9 cellular contexts compared by ENCODE assay signal in genomic region chr1:237851209-237851845, GRCh38. TPM values are rescaled to one million over a fixed set of nuclear protein-coding genes. Genes with fewer than 3 reads are reported as not detected.
DNase-seq lines count a peak whose midpoint lies in the region; ATAC-seq and TF ChIP-seq lines count a peak whose summit lies in the region.
"Had no signal": no experiment of that assay in that cellular context is flagged by ENCODE, and none has a peak within 500 bp of the region (broad histone marks: within the 10 kb centered on the region; RNA-seq: fewer than 3 reads in every experiment).

No MANE protein-coding gene starts in this region.

- peaks cover 6% of the 10 kb centered on the region for H3K36me3 Mint-ChIP-seq in WTC11

- no peak overlapping the region for H3K27ac Mint-ChIP-seq in WTC11

- no peaks in the 10 kb centered on the region for H3K27me3 Mint-ChIP-seq in WTC11 (ENCODE audit: low read depth)

- H3K36me3 ChIP-seq in ascending aorta (no peaks in the 10 kb centered on the region), aorta (ENCODE audit: control insufficient read depth in 1 of 2, insufficient read depth in 2 of 2, low read length in 1 of 2) (no peaks in the 10 kb centered on the region)

- CTCF ChIA-PET in WTC11 (lab: Charles Lee), result interaction anchor here (0.5 to 6.3 kb wide), 48 partner anchors 8 to 1963 kb away, joined by 3 to 77 read pairs (median 4); partner anchors contain the start of gene ZP4

- intact Hi-C loops in ascending aorta (cut with DNase I), result no loop called here
- intact Hi-C loops in aorta (cut with DNase I), result no loop called here

- H3K27me3 ChIP-seq in ascending aorta (no peaks in the 10 kb centered on the region), aorta (ENCODE audit: control insufficient read depth in 1 of 2, insufficient read depth in 2 of 2, low read length in 1 of 2) (no peaks in the 10 kb centered on the region)

- peak; percentile 71 for ATAC-seq in GM19463 (IDR thresholded peaks at IDR 0.05; ENCODE audit: unreplicated experiment)
- ATAC-seq in WTC11, result peak; percentile 88
- no peak for ATAC-seq in HG03135 (IDR thresholded peaks at IDR 0.05; ENCODE audit: unreplicated experiment)
- no peak for ATAC-seq in aorta (ENCODE audit: low FRiP score)
- ATAC-seq: left colon had no signal

- H3K4me3 ChIP-seq in ascending aorta (no peak overlapping the region), aorta (ENCODE audit: low read length in 2 of 2) (no peak overlapping the region)

- POLR2A ChIA-PET in WTC11 (lab: Charles Lee), result no interaction called here

- peak; percentile 78 for TF ChIP-seq CTCF in WTC11 (IDR thresholded peaks at IDR 0.05)
- peak in 1 of 3 experiments; percentile 34 for TF ChIP-seq CTCF in ascending aorta (IDR thresholded peaks at IDR 0.05)

- 9% methylated on average over 6 of the region's 6 CpGs for WGBS in aorta, 2 donors

- peaks cover 17% of the 10 kb centered on the region for H3K4me1 Mint-ChIP-seq in WTC11

- no peaks in the 10 kb centered on the region for H3K9me3 ChIP-seq in ascending aorta
- no peaks in the 10 kb centered on the region for H3K9me3 ChIP-seq in aorta (ENCODE audit: control insufficient read depth, low read length)

- no peak overlapping the region for H3K27ac ChIP-seq in ascending aorta
- no peak overlapping the region for H3K27ac ChIP-seq in aorta (ENCODE audit: low read depth in 1 of 2, low read length in 2 of 2)

- H3K4me1 ChIP-seq in ascending aorta (no peaks in the 10 kb centered on the region), aorta (ENCODE audit: control insufficient read depth in 1 of 2, insufficient read depth in 2 of 2, low read length in 2 of 2) (no peaks in the 10 kb centered on the region)

- peaks cover 10% of the 10 kb centered on the region for H3K9me3 Mint-ChIP-seq in WTC11

- DNase-seq in CMK (ENCODE audit: low read depth), result peak; percentile 29
- peak; percentile 18 for DNase-seq in NCI-H1436 treated with DMSO at 0.1 percent for 48 hours (lab: John Stamatoyannopoulos, UW)
- DNase-seq in WTC11 (ENCODE audit: low spot score), result peak; percentile 81
- DNase-seq in iPS-NIHi7 (ENCODE audit: extremely low spot score), result peak; percentile 80
- DNase-seq in ascending aorta (ENCODE audit: low spot score in 2 of 2), result no peak
- no peak for DNase-seq in aorta

- no peak overlapping the region for H3K4me3 Mint-ChIP-seq in WTC11

TF ChIP-seq in WTC11, 78 proteins besides CTCF, POLR2A, EP300 and RAD21:
- TF ChIP-seq, protein P1, sequence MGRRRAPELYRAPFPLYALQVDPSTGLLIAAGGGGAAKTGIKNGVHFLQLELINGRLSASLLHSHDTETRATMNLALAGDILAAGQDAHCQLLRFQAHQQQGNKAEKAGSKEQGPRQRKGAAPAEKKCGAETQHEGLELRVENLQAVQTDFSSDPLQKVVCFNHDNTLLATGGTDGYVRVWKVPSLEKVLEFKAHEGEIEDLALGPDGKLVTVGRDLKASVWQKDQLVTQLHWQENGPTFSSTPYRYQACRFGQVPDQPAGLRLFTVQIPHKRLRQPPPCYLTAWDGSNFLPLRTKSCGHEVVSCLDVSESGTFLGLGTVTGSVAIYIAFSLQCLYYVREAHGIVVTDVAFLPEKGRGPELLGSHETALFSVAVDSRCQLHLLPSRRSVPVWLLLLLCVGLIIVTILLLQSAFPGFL (CRISPR knock-in tag; IDR thresholded peaks at IDR 0.05; ENCODE audit: borderline replicate concordance), result no peak
- TF ChIP-seq, protein P2, sequence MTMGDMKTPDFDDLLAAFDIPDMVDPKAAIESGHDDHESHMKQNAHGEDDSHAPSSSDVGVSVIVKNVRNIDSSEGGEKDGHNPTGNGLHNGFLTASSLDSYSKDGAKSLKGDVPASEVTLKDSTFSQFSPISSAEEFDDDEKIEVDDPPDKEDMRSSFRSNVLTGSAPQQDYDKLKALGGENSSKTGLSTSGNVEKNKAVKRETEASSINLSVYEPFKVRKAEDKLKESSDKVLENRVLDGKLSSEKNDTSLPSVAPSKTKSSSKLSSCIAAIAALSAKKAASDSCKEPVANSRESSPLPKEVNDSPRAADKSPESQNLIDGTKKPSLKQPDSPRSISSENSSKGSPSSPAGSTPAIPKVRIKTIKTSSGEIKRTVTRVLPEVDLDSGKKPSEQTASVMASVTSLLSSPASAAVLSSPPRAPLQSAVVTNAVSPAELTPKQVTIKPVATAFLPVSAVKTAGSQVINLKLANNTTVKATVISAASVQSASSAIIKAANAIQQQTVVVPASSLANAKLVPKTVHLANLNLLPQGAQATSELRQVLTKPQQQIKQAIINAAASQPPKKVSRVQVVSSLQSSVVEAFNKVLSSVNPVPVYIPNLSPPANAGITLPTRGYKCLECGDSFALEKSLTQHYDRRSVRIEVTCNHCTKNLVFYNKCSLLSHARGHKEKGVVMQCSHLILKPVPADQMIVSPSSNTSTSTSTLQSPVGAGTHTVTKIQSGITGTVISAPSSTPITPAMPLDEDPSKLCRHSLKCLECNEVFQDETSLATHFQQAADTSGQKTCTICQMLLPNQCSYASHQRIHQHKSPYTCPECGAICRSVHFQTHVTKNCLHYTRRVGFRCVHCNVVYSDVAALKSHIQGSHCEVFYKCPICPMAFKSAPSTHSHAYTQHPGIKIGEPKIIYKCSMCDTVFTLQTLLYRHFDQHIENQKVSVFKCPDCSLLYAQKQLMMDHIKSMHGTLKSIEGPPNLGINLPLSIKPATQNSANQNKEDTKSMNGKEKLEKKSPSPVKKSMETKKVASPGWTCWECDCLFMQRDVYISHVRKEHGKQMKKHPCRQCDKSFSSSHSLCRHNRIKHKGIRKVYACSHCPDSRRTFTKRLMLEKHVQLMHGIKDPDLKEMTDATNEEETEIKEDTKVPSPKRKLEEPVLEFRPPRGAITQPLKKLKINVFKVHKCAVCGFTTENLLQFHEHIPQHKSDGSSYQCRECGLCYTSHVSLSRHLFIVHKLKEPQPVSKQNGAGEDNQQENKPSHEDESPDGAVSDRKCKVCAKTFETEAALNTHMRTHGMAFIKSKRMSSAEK (CRISPR knock-in tag; IDR thresholded peaks at IDR 0.05; ENCODE audit: borderline replicate concordance), result no peak
- TF ChIP-seq, protein P3, sequence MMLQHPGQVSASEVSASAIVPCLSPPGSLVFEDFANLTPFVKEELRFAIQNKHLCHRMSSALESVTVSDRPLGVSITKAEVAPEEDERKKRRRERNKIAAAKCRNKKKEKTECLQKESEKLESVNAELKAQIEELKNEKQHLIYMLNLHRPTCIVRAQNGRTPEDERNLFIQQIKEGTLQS (CRISPR knock-in tag; conservative IDR thresholded peaks at IDR 0.05), result no peak
- TF ChIP-seq OVOL2 (CRISPR knock-in tag; IDR thresholded peaks at IDR 0.05; ENCODE audit: borderline replicate concordance) (no peak), NR1H2 (CRISPR knock-in tag; IDR thresholded peaks at IDR 0.05) (no peak), ELF4 (CRISPR knock-in tag; IDR thresholded peaks at IDR 0.05; ENCODE audit: low read depth) (no peak), JAZF1 (CRISPR knock-in tag; IDR thresholded peaks at IDR 0.05) (no peak), FOXJ3 (CRISPR knock-in tag; IDR thresholded peaks at IDR 0.05; ENCODE audit: borderline replicate concordance) (no peak), ZNF317 (CRISPR knock-in tag; IDR thresholded peaks at IDR 0.05; ENCODE audit: borderline replicate concordance, low read depth) (no peak)
- TF ChIP-seq, protein P4, sequence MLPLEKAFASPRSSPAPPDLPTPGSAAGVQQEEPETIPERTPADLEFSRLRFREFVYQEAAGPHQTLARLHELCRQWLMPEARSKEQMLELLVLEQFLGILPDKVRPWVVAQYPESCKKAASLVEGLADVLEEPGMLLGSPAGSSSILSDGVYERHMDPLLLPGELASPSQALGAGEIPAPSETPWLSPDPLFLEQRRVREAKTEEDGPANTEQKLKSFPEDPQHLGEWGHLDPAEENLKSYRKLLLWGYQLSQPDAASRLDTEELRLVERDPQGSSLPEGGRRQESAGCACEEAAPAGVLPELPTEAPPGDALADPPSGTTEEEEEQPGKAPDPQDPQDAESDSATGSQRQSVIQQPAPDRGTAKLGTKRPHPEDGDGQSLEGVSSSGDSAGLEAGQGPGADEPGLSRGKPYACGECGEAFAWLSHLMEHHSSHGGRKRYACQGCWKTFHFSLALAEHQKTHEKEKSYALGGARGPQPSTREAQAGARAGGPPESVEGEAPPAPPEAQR (CRISPR knock-in tag; IDR thresholded peaks at IDR 0.05), result no peak

RNA-seq across cellular contexts. Expression of gene ZP4, which starts 39.4 kb away (rescaled TPM):
- total RNA-seq in WTC11 (2021) (not detected in 3 replicates), ascending aorta (not detected), aorta (not detected)
- polyA plus RNA-seq in aorta, result not detected
- total RNA-seq: left colon had no signal

Comparison
In these comparisons a context has a peak if more than half of its experiments do, and no peak if none do; other contexts are left out.
1. DNase-seq: peak in CMK (single experiment), NCI-H1436 treated with DMSO at 0.1 percent for 48 hours (single experiment), WTC11 (single experiment) and iPS-NIHi7 (single experiment); none in ascending aorta (0 of 2) and aorta (0 of 2).
2. ATAC-seq: peak in GM19463 (single experiment) and WTC11 (single experiment); none in HG03135 (single experiment) and aorta (single experiment).